In genomic region chr5:140664018-140664352, GRCh38 we compare ENCODE assay signal across 6 cellular contexts. TPM values are rescaled to one million over a fixed set of nuclear protein-coding genes. Genes with fewer than 3 reads are reported as not detected.
A peak's percentile ranks its signal among the peaks of the same experiment; 100 is the strongest.
DNase-seq lines count a peak whose midpoint lies in the region; ATAC-seq and TF ChIP-seq lines count a peak whose summit lies in the region.

No MANE protein-coding gene starts in this region.

- peak overlapping the region; percentile 80 for H3K4me3 ChIP-seq in BJ (ENCODE audit: low read depth, low read length)
- H3K4me3 ChIP-seq in right lobe of liver = peak overlapping the region; percentile 56 to 84 (median 83)

- no peaks in the 10 kb centered on the region for H3K9me3 Mint-ChIP-seq in activated CD4-positive, alpha-beta memory T cell treated with anti-CD3 and anti-CD28 coated beads, Interleukin-2, amount 10 ng/mL, durations not matched to agents 7 days and 5 days

- peak overlapping the region; percentile 91 for H3K27ac Mint-ChIP-seq in activated CD4-positive, alpha-beta memory T cell treated with anti-CD3 and anti-CD28 coated beads, Interleukin-2, amount 10 ng/mL, durations not matched to agents 7 days and 5 days

- TF ChIP-seq CTCF in BJ (IDR thresholded peaks at IDR 0.05; ENCODE audit: insufficient read depth, low read depth, low read length) (no peak), right lobe of liver (IDR thresholded peaks at IDR 0.05) (no peak)

- POLR2A ChIA-PET in BJ (lab: Charles Lee) = interaction anchor here (0.6 to 0.8 kb wide), 2 partner anchors 16 to 261 kb away, joined by 4 to 6 read pairs; partner anchors contain the start of genes IK and NDUFA2
- POLR2A ChIA-PET in activated CD4-positive, alpha-beta memory T cell treated with anti-CD3 and anti-CD28 coated beads, Interleukin-2, amount 10 ng/mL, durations not matched to agents 7 days and 5 days (lab: Charles Lee) = interaction anchor here (0.9 to 4.7 kb wide), 10 partner anchors 11 to 263 kb away, joined by 3 to 47 read pairs (median 8); partner anchors contain the start of genes CD14, EIF4EBP3, HARS1 and HARS2

- H3K36me3 Mint-ChIP-seq in activated CD4-positive, alpha-beta memory T cell treated with anti-CD3 and anti-CD28 coated beads, Interleukin-2, amount 10 ng/mL, durations not matched to agents 7 days and 5 days (ENCODE audit: low read depth) = peaks cover 82% of the 10 kb centered on the region

- peaks cover 0 to 19% (median 4%) of the 10 kb centered on the region in 4 donors for H3K4me1 ChIP-seq in right lobe of liver

- CTCF ChIA-PET in BJ (lab: Yijun Ruan, JAX) = interaction anchor here (0.9 to 2.2 kb wide), 3 partner anchors 11 to 29 kb away, joined by 3 to 7 read pairs (median 4); partner anchors contain the start of genes IK and NDUFA2
- CTCF ChIA-PET in activated CD4-positive, alpha-beta memory T cell treated with anti-CD3 and anti-CD28 coated beads, Interleukin-2, amount 10 ng/mL, durations not matched to agents 7 days and 5 days (lab: Charles Lee) = interaction anchor here (1.8 kb wide), 1 partner anchor 16 kb away, joined by 8 read pairs; the partner anchor contains the start of genes IK and NDUFA2

- intact Hi-C loops in right lobe of liver (cut with DNase I) = no loop called here

- H3K27ac ChIP-seq in right lobe of liver = peak overlapping the region; percentile 54 to 88 (median 73)

- H3K4me3 Mint-ChIP-seq in activated CD4-positive, alpha-beta memory T cell treated with anti-CD3 and anti-CD28 coated beads, Interleukin-2, amount 10 ng/mL, durations not matched to agents 7 days and 5 days = peak overlapping the region; percentile 83

- no peaks in the 10 kb centered on the region for H3K27me3 ChIP-seq in BJ (ENCODE audit: control insufficient read depth, insufficient read depth, low read length)
- H3K27me3 ChIP-seq in right lobe of liver = no peaks in the 10 kb centered on the region

- H3K36me3 ChIP-seq in BJ (ENCODE audit: control insufficient read depth, insufficient read depth, low read length) = peaks cover 30% of the 10 kb centered on the region
- H3K36me3 ChIP-seq in right lobe of liver = peaks cover 0 to 52% (median 20%) of the 10 kb centered on the region in 4 donors

- TF ChIP-seq POLR2A in right lobe of liver (IDR thresholded peaks at IDR 0.05) = no peak

- H3K27me3 Mint-ChIP-seq in activated CD4-positive, alpha-beta memory T cell treated with anti-CD3 and anti-CD28 coated beads, Interleukin-2, amount 10 ng/mL, durations not matched to agents 7 days and 5 days = no peaks in the 10 kb centered on the region

- no peaks in the 10 kb centered on the region for H3K9me3 ChIP-seq in right lobe of liver

- peaks cover 37% of the 10 kb centered on the region for H3K4me1 Mint-ChIP-seq in activated CD4-positive, alpha-beta memory T cell treated with anti-CD3 and anti-CD28 coated beads, Interleukin-2, amount 10 ng/mL, durations not matched to agents 7 days and 5 days

- DNase-seq in BJ (ENCODE audit: low read depth) = no peak
- DNase-seq in activated CD4-positive, alpha-beta memory T cell treated with anti-CD3 and anti-CD28 coated beads, Interleukin-2, amount 10 ng/mL, durations not matched to agents 7 days and 5 days = no peak
- peak in 1 of 3 donors; percentile 27 for DNase-seq in right lobe of liver
- DNase-seq in globus pallidus (ENCODE audit: low spot score) = no peak
- no peak for DNase-seq in NCI-H524 (lab: John Stamatoyannopoulos, UW)

- peak; percentile 1 to 35 (median 12) for ATAC-seq in right lobe of liver
- no peak for ATAC-seq in GM18519 (IDR thresholded peaks at IDR 0.05; ENCODE audit: low FRiP score, unreplicated experiment)

- WGBS in right lobe of liver (ENCODE audit: insufficient coverage, low coverage, low lambda C conversion rate, missing lambda C conversion rate) = 9% methylated on average over 19 of the region's 19 CpGs

RNA-seq across cellular contexts. Expression of gene WDR55, which starts 0.7 kb away (rescaled TPM):
- polyA plus RNA-seq in BJ (2011; rRNA removed) = 12.7 and 17.9 TPM in 2 replicates
- polyA minus RNA-seq in BJ (2011; rRNA and poly(A)+ RNA removed) = 16.8 and 18.9 TPM in 2 replicates
- total RNA-seq in activated CD4-positive, alpha-beta memory T cell treated with anti-CD3 and anti-CD28 coated beads, Interleukin-2, amount 10 ng/mL, durations not matched to agents 7 days and 5 days = 10 to 100 TPM; 35.0 to 35.2 TPM
- 10 to 100 TPM; 13.3 to 18.4 (median 15.0) TPM for total RNA-seq in right lobe of liver

RNA-seq across cellular contexts. Expression of gene DND1, which starts 9.4 kb away (rescaled TPM):
- 0.21 and 0.36 TPM in 2 replicates for polyA plus RNA-seq in BJ (2011; rRNA removed)
- 0.15 and 0.62 TPM in 2 replicates for polyA minus RNA-seq in BJ (2011; rRNA and poly(A)+ RNA removed)
- 1 to 10 TPM; 2.2 to 2.5 TPM for total RNA-seq in activated CD4-positive, alpha-beta memory T cell treated with anti-CD3 and anti-CD28 coated beads, Interleukin-2, amount 10 ng/mL, durations not matched to agents 7 days and 5 days
- total RNA-seq in right lobe of liver = 1 to 10 TPM in 1 of 6 experiments, under 1 TPM in 5; 0.27 to 1.4 (median 0.69) TPM

RNA-seq across cellular contexts. Expression of gene IK, which starts 16.4 kb away (rescaled TPM):
- 71.8 and 105 TPM in 2 replicates for polyA plus RNA-seq in BJ (2011; rRNA removed)
- polyA minus RNA-seq in BJ (2011; rRNA and poly(A)+ RNA removed) = 41.0 and 61.3 TPM in 2 replicates
- 100 to 1,000 TPM; 123 to 126 TPM for total RNA-seq in activated CD4-positive, alpha-beta memory T cell treated with anti-CD3 and anti-CD28 coated beads, Interleukin-2, amount 10 ng/mL, durations not matched to agents 7 days and 5 days
- total RNA-seq in right lobe of liver = 10 to 100 TPM; 26.6 to 50.7 (median 30.3) TPM

RNA-seq across cellular contexts. Expression of gene NDUFA2, which starts 16.6 kb away (rescaled TPM):
- polyA plus RNA-seq in BJ (2011; rRNA removed) = 96.8 and 102 TPM in 2 replicates
- polyA minus RNA-seq in BJ (2011; rRNA and poly(A)+ RNA removed) = 10.4 and 11.7 TPM in 2 replicates
- 10 to 100 TPM; 73.0 to 83.8 TPM for total RNA-seq in activated CD4-positive, alpha-beta memory T cell treated with anti-CD3 and anti-CD28 coated beads, Interleukin-2, amount 10 ng/mL, durations not matched to agents 7 days and 5 days
- total RNA-seq in right lobe of liver = 10 to 100 TPM; 35.4 to 56.8 (median 52.4) TPM

RNA-seq across cellular contexts. Expression of gene TMCO6, which starts 24.7 kb away (rescaled TPM):
- 4.8 and 7.5 TPM in 2 replicates for polyA plus RNA-seq in BJ (2011; rRNA removed)
- polyA minus RNA-seq in BJ (2011; rRNA and poly(A)+ RNA removed) = 3.2 and 7.0 TPM in 2 replicates
- 10 to 100 TPM; 28.9 to 29.0 TPM for total RNA-seq in activated CD4-positive, alpha-beta memory T cell treated with anti-CD3 and anti-CD28 coated beads, Interleukin-2, amount 10 ng/mL, durations not matched to agents 7 days and 5 days
- 10 to 100 TPM in 5 of 6 experiments, 1 to 10 TPM in 1; 7.3 to 45.5 (median 23.6) TPM for total RNA-seq in right lobe of liver
